Comparison of ENCODE assay signal across 15 cellular contexts in the genomic region with DNA sequence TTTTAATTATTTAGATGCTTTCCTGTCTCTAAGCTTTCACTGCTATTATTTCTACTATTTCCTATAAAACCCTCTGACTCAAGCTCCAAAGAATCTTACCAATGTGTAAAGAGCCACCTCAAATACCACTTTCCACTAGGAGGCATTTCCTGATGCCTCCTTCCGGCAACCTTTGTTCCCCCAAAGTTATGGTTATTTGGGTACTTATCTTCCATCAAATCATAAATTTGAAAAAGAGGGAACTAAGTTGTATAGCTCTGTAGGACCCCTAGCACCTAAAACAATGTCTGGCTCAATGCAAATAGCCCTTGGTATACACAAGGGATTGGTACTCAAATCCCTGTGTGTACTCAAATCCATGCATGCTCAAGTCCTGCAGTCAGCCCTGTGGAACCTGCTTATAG.
DNase-seq lines count a peak whose midpoint lies in the region; ATAC-seq, FAIRE-seq and TF ChIP-seq lines count a peak whose summit lies in the region.
"Had no signal": no experiment of that assay in that cellular context is flagged by ENCODE, and none has a peak within 500 bp of the region (broad histone marks: within the 10 kb centered on the region; RNA-seq: fewer than 3 reads in every experiment).

No MANE protein-coding gene starts in this region.

- DNase-seq in GM23338 (ENCODE audit: low spot score) (peak; percentile 63), RCC 7860 (ENCODE audit: low spot score) (peak; percentile 74), epithelial cell of esophagus (ENCODE audit: low read depth) (peak; percentile 7), pons (ENCODE audit: low spot score) (peak; percentile 0), HuH-7.5 (ENCODE audit: low spot score) (no peak), pancreas (no peak)
- no peak for DNase-seq in stimulated activated CD4-positive, alpha-beta T cell treated with anti-CD3 and anti-CD28 coated beads, Interleukin-4, amount 100 ng/mL, for 4 hours
- DNase-seq in activated CD4-positive, alpha-beta T cell treated with anti-CD3 and anti-CD28 coated beads, Interleukin-2, amount 10 ng/mL, durations not matched to agents 24 days and 14 days: no peak
- DNase-seq: left cardiac atrium, NCI-H2227 treated with DMSO at 0.1 percent for 48 hours, RPMI8226 had no signal

- 89 to 98% methylated on average over 1 of the region's 1 CpG for WGBS in pancreas, 2 donors

- peaks cover 24% of the 10 kb centered on the region for H3K4me1 ChIP-seq in GM23338 (ENCODE audit: insufficient read depth)
- no peaks in the 10 kb centered on the region for H3K4me1 ChIP-seq in pancreas

- H3K36me3 Mint-ChIP-seq in GM23338 (ENCODE audit: low read depth): peaks cover 23% of the 10 kb centered on the region
- peaks cover 12% of the 10 kb centered on the region for H3K36me3 Mint-ChIP-seq in activated CD4-positive, alpha-beta T cell treated with anti-CD3 and anti-CD28 coated beads, Interleukin-2, amount 10 ng/mL, durations not matched to agents 24 days and 14 days (ENCODE audit: low read depth)
- H3K36me3 Mint-ChIP-seq: stimulated activated effector memory CD8-positive, alpha-beta T cell treated with anti-CD3 and anti-CD28 coated beads, Interleukin-12 subunit alpha, Interleukin-12 subunit beta, amount 100 ng/mL, for 72 hours had no signal

- FAIRE-seq in RCC 7860 (lab: Jason Lieb, UNC) (peak; percentile 92), pancreas (lab: Jason Lieb, UNC) (no peak)
- FAIRE-seq: GM19239 had no signal

- H3K4me1 Mint-ChIP-seq in GM23338: peaks cover 21% of the 10 kb centered on the region
- H3K4me1 Mint-ChIP-seq in activated CD4-positive, alpha-beta T cell treated with anti-CD3 and anti-CD28 coated beads, Interleukin-2, amount 10 ng/mL, durations not matched to agents 24 days and 14 days: no peaks in the 10 kb centered on the region
- H3K4me1 Mint-ChIP-seq: stimulated activated effector memory CD8-positive, alpha-beta T cell treated with anti-CD3 and anti-CD28 coated beads, Interleukin-12 subunit alpha, Interleukin-12 subunit beta, amount 100 ng/mL, for 72 hours had no signal

- H3K27me3 ChIP-seq in GM23338 (ENCODE audit: insufficient read depth) (no peaks in the 10 kb centered on the region), pancreas (no peaks in the 10 kb centered on the region)
- H3K27me3 ChIP-seq: cardiac muscle cell, neutrophil had no signal

- TF ChIP-seq CTCF in GM23338 (conservative IDR thresholded peaks at IDR 0.05; ENCODE audit: low read depth in 2 of 2): no peak
- no peak for TF ChIP-seq CTCF in epithelial cell of esophagus (IDR thresholded peaks at IDR 0.05; ENCODE audit: insufficient read depth, low read depth, low read length, missing control alignments)
- no peak for TF ChIP-seq CTCF in pancreas (IDR thresholded peaks at IDR 0.05)

- H3K27ac ChIP-seq in GM23338 (ENCODE audit: low read depth) (peak overlapping the region; percentile 86), pancreas (no peak overlapping the region)
- H3K27ac ChIP-seq: cardiac muscle cell, neutrophil had no signal

- H3K27ac Mint-ChIP-seq in GM23338: peak overlapping the region; percentile 85
- H3K27ac Mint-ChIP-seq in activated CD4-positive, alpha-beta T cell treated with anti-CD3 and anti-CD28 coated beads, Interleukin-2, amount 10 ng/mL, durations not matched to agents 24 days and 14 days: no peak overlapping the region
- H3K27ac Mint-ChIP-seq: stimulated activated effector memory CD8-positive, alpha-beta T cell treated with anti-CD3 and anti-CD28 coated beads, Interleukin-12 subunit alpha, Interleukin-12 subunit beta, amount 100 ng/mL, for 72 hours had no signal

- H3K27me3 Mint-ChIP-seq in GM23338 (ENCODE audit: insufficient read depth, low read depth, poor library complexity): no peaks in the 10 kb centered on the region
- no peaks in the 10 kb centered on the region for H3K27me3 Mint-ChIP-seq in activated CD4-positive, alpha-beta T cell treated with anti-CD3 and anti-CD28 coated beads, Interleukin-2, amount 10 ng/mL, durations not matched to agents 24 days and 14 days

- intact Hi-C loops in activated CD4-positive, alpha-beta T cell treated with anti-CD3 and anti-CD28 coated beads, Interleukin-2, amount 10 ng/mL, durations not matched to agents 24 days and 14 days (cut with micrococcal nuclease): no loop called here
- intact Hi-C loops in pancreas (cut with DNase I): no loop called here

- H3K4me2 ChIP-seq in GM23338: no peak overlapping the region

- ATAC-seq in GM23338: peak; percentile 76
- ATAC-seq in pancreas: no peak
- ATAC-seq: left cardiac atrium; stimulated activated effector memory CD8-positive, alpha-beta T cell treated with anti-CD3 and anti-CD28 coated beads, Interleukin-12 subunit alpha, Interleukin-12 subunit beta, amount 100 ng/mL, for 72 hours had no signal

- H3K4me3 ChIP-seq in GM23338: no peak overlapping the region
- no peak overlapping the region for H3K4me3 ChIP-seq in epithelial cell of esophagus (ENCODE audit: low read length)
- H3K4me3 ChIP-seq in pancreas: no peak overlapping the region
- H3K4me3 ChIP-seq: cardiac muscle cell had no signal

- 0 out of 3 replicates have a peak overlapping the region, but pooled peaks have one; percentile 10 for H3K4me3 Mint-ChIP-seq in GM23338
- H3K4me3 Mint-ChIP-seq in activated CD4-positive, alpha-beta T cell treated with anti-CD3 and anti-CD28 coated beads, Interleukin-2, amount 10 ng/mL, durations not matched to agents 24 days and 14 days: no peak overlapping the region
- H3K4me3 Mint-ChIP-seq: stimulated activated effector memory CD8-positive, alpha-beta T cell treated with anti-CD3 and anti-CD28 coated beads, Interleukin-12 subunit alpha, Interleukin-12 subunit beta, amount 100 ng/mL, for 72 hours had no signal

- H3K36me3 ChIP-seq in GM23338 (ENCODE audit: insufficient read depth) (no peaks in the 10 kb centered on the region), pancreas (no peaks in the 10 kb centered on the region)
- H3K36me3 ChIP-seq: cardiac muscle cell, neutrophil had no signal

- H2AFZ ChIP-seq in GM23338: no peak overlapping the region

- no peaks in the 10 kb centered on the region for H3K9me3 ChIP-seq in pancreas
- H3K9me3 ChIP-seq: neutrophil had no signal

- H3F3A ChIP-seq in GM23338 (replicated peaks; ENCODE audit: low read depth): no peaks in the 10 kb centered on the region

- H3K79me2 ChIP-seq in GM23338 (replicated peaks; ENCODE audit: insufficient read depth): no peaks in the 10 kb centered on the region

- H3K9me2 ChIP-seq in GM23338 (ENCODE audit: insufficient read depth): no peaks in the 10 kb centered on the region; the same call in 1 of the 2 replicates

- H4K20me1 ChIP-seq in GM23338 (replicated peaks; ENCODE audit: insufficient read depth): no peaks in the 10 kb centered on the region

- H3K9me3 Mint-ChIP-seq in GM23338: peaks cover 11% of the 10 kb centered on the region
- H3K9me3 Mint-ChIP-seq in activated CD4-positive, alpha-beta T cell treated with anti-CD3 and anti-CD28 coated beads, Interleukin-2, amount 10 ng/mL, durations not matched to agents 24 days and 14 days: peaks cover 15% of the 10 kb centered on the region

TF ChIP-seq in GM23338, 12 proteins besides CTCF, POLR2A, EP300 and RAD21 (continues in another document):
- TF ChIP-seq POLR2AphosphoS5 (IDR thresholded peaks at IDR 0.05; ENCODE audit: low read depth) (no peak), ZNF114 (CRISPR knock-in tag; IDR thresholded peaks at IDR 0.05) (no peak), ETS1 (IDR thresholded peaks at IDR 0.05) (no peak), CREB1 (CRISPR knock-in tag; IDR thresholded peaks at IDR 0.05; ENCODE audit: low read depth) (no peak), STAT1 (IDR thresholded peaks at IDR 0.05; ENCODE audit: unreplicated experiment) (no peak), ZNF331 (CRISPR knock-in tag; IDR thresholded peaks at IDR 0.05; ENCODE audit: low read depth) (no peak), EZH2phosphoT487 (IDR thresholded peaks at IDR 0.05; ENCODE audit: unreplicated experiment) (no peak), EZH2 (IDR thresholded peaks at IDR 0.05; ENCODE audit: low read depth, unreplicated experiment) (no peak)

Comparison
In these comparisons a context has a peak if more than half of its experiments do, and no peak if none do; other contexts are left out.
1. DNase-seq: peak in GM23338 (single experiment), RCC 7860 (single experiment), epithelial cell of esophagus (single experiment) and pons (single experiment); none in stimulated activated CD4-positive, alpha-beta T cell treated with anti-CD3 and anti-CD28 coated beads, Interleukin-4, amount 100 ng/mL, for 4 hours (0 of 2), activated CD4-positive, alpha-beta T cell treated with anti-CD3 and anti-CD28 coated beads, Interleukin-2, amount 10 ng/mL, durations not matched to agents 24 days and 14 days (single experiment), HuH-7.5 (single experiment) and pancreas (0 of 6).